In the genomic region with DNA sequence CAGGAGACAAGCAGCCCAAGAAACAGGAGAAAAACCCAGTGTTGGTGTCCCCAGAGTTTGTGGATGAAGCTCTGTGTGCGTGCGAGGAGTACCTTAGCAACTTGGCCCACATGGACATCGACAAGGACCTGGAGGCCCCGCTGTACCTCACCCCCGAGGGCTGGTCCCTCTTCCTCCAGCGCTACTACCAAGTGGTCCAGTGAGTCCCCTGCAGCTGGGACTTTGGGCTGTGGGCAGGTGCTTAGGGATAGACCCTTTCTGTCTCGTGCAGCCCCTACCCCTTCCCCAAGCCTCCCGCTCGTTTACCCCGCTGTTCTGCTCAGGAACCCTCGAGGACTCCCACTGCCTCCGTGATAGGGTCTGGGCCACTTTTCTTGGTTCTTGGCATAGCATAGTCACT, we compare ENCODE assay signal across 22 cellular contexts.
"Had no signal": no experiment of that assay in that cellular context is flagged by ENCODE, and none has a peak within 500 bp of the region (broad histone marks: within the 10 kb centered on the region; RNA-seq: fewer than 3 reads in every experiment).

No MANE protein-coding gene starts in this region.

- H3K27ac Mint-ChIP-seq: activated CD4-positive, alpha-beta memory T cell treated with anti-CD3 and anti-CD28 coated beads for 36 hours; activated CD4-positive, alpha-beta T cell treated with anti-CD3 and anti-CD28 coated beads, Interleukin-2, amount 10 ng/mL, durations not matched to agents 7 days and 5 days; activated naive CD4-positive, alpha-beta T cell treated with anti-CD3 and anti-CD28 coated beads for 36 hours; activated naive CD8-positive, alpha-beta T cell; activated T-helper 17 cell treated with anti-CD3 and anti-CD28 coated beads, Interleukin-2, amount 50 U/mL, for 72 hours; T-helper 1 cell treated with Interleukin-12 subunit alpha and Interleukin-12 subunit beta and Interleukin-4 antibody, amounts not matched to agents 30 μg/mL and 1 μg/mL, for 36 hours had no signal

- H3K4me1 ChIP-seq: SJCRH30 had no signal

- H3K4me3 Mint-ChIP-seq: activated CD4-positive, alpha-beta memory T cell treated with anti-CD3 and anti-CD28 coated beads for 36 hours; activated CD4-positive, alpha-beta T cell treated with anti-CD3 and anti-CD28 coated beads, Interleukin-2, amount 10 ng/mL, durations not matched to agents 7 days and 5 days; activated naive CD4-positive, alpha-beta T cell treated with anti-CD3 and anti-CD28 coated beads for 36 hours; activated naive CD8-positive, alpha-beta T cell; activated T-helper 17 cell treated with anti-CD3 and anti-CD28 coated beads, Interleukin-2, amount 50 U/mL, for 72 hours; T-helper 1 cell treated with Interleukin-12 subunit alpha and Interleukin-12 subunit beta and Interleukin-4 antibody, amounts not matched to agents 30 μg/mL and 1 μg/mL, for 36 hours had no signal

- H3K4me3 ChIP-seq: cardiac muscle cell, MG63, SJCRH30 had no signal

- H3K9me3 ChIP-seq: MG63, SJCRH30 had no signal

- ATAC-seq: activated T-helper 17 cell treated with anti-CD3 and anti-CD28 coated beads, Interleukin-2, amount 50 U/mL, for 72 hours had no signal

- DNase-seq: activated CD4-positive, alpha-beta memory T cell treated with anti-CD3 and anti-CD28 coated beads for 36 hours; activated CD4-positive, alpha-beta T cell treated with anti-CD3 and anti-CD28 coated beads, Interleukin-2, amount 10 ng/mL, durations not matched to agents 7 days and 5 days; activated CD4-positive, CD25-positive, alpha-beta regulatory T cell; activated CD8-positive, alpha-beta memory T cell treated with anti-CD3 and anti-CD28 coated beads for 24 hours; activated gamma-delta T cell; activated naive CD4-positive, alpha-beta T cell treated with anti-CD3 and anti-CD28 coated beads for 36 hours; activated T-cell treated with anti-CD3 and anti-CD28 coated beads, Interleukin-2, amount 50 U/mL, for 48 hours; MG63; MV-4-11; NCI-H1092 treated with DMSO at 0.1 percent for 48 hours; NCI-H1417 treated with DMSO at 0.1 percent for 48 hours; NCI-H1694 treated with DMSO at 0.1 percent for 48 hours; NCI-H2081; NK-92 treated with Interleukin-12 subunit alpha and Interleukin-12 subunit beta, amount 100 ng/mL, for 24 hours; SJCRH30; T-helper 9 cell had no signal

- H3K9me3 Mint-ChIP-seq: activated CD4-positive, alpha-beta memory T cell treated with anti-CD3 and anti-CD28 coated beads for 36 hours; activated CD4-positive, alpha-beta T cell treated with anti-CD3 and anti-CD28 coated beads, Interleukin-2, amount 10 ng/mL, durations not matched to agents 7 days and 5 days; activated naive CD4-positive, alpha-beta T cell treated with anti-CD3 and anti-CD28 coated beads for 36 hours; activated T-helper 17 cell treated with anti-CD3 and anti-CD28 coated beads, Interleukin-2, amount 50 U/mL, for 72 hours; T-helper 1 cell treated with Interleukin-12 subunit alpha and Interleukin-12 subunit beta and Interleukin-4 antibody, amounts not matched to agents 30 μg/mL and 1 μg/mL, for 36 hours had no signal

- H3K27ac ChIP-seq: brain microvascular endothelial cell, cardiac muscle cell, SJCRH30 had no signal

- FAIRE-seq: TTC549 had no signal

- H3K36me3 ChIP-seq: cardiac muscle cell, MG63, SJCRH30 had no signal

- H3K4me1 Mint-ChIP-seq: activated CD4-positive, alpha-beta T cell treated with anti-CD3 and anti-CD28 coated beads, Interleukin-2, amount 10 ng/mL, durations not matched to agents 7 days and 5 days had no signal

- H3K27me3 ChIP-seq: brain microvascular endothelial cell, cardiac muscle cell, MG63, SJCRH30 had no signal

- H3K27me3 Mint-ChIP-seq: activated CD4-positive, alpha-beta memory T cell treated with anti-CD3 and anti-CD28 coated beads for 36 hours; activated CD4-positive, alpha-beta T cell treated with anti-CD3 and anti-CD28 coated beads, Interleukin-2, amount 10 ng/mL, durations not matched to agents 7 days and 5 days; activated naive CD8-positive, alpha-beta T cell; activated T-helper 17 cell treated with anti-CD3 and anti-CD28 coated beads, Interleukin-2, amount 50 U/mL, for 72 hours had no signal
